9 cellular contexts compared by ENCODE assay signal in genomic region chr4:1285790-1286553, GRCh38. TPM values are rescaled to one million over a fixed set of nuclear protein-coding genes. Genes with fewer than 3 reads are reported as not detected.
DNase-seq lines count a peak whose midpoint lies in the region; ATAC-seq and TF ChIP-seq lines count a peak whose summit lies in the region.
"Had no signal": no experiment of that assay in that cellular context is flagged by ENCODE, and none has a peak within 500 bp of the region (broad histone marks: within the 10 kb centered on the region; RNA-seq: fewer than 3 reads in every experiment).

No MANE protein-coding gene starts in this region.

- no peak overlapping the region for H2BK12ac ChIP-seq in neuronal stem cell (ENCODE audit: low read length)

- H3K4me2 ChIP-seq in MM.1S (ENCODE audit: low read depth, low read length) (no peak overlapping the region), neuronal stem cell (ENCODE audit: insufficient read depth, low read length, poor library complexity, severe bottlenecking) (no peak overlapping the region)

- H4K91ac ChIP-seq in neuronal stem cell (ENCODE audit: low read depth, low read length, poor library complexity), result peak overlapping the region; percentile 8

- no peak overlapping the region for H3K27ac Mint-ChIP-seq in activated naive CD4-positive, alpha-beta T cell treated with anti-CD3 and anti-CD28 coated beads, Interleukin-2, amount 10 ng/mL, durations not matched to agents 7 days and 5 days

- CTCF ChIA-PET in activated naive CD4-positive, alpha-beta T cell treated with anti-CD3 and anti-CD28 coated beads, Interleukin-2, amount 10 ng/mL, durations not matched to agents 7 days and 5 days (lab: Charles Lee), result interaction anchor here (0.7 to 7.0 kb wide), 10 partner anchors 18 to 163 kb away, joined by 3 to 52 read pairs (median 6); no protein-coding TSS in a partner anchor

- H3K18ac ChIP-seq in neuronal stem cell (ENCODE audit: low read length), result no peak overlapping the region

- no peaks in the 10 kb centered on the region for H3K27me3 Mint-ChIP-seq in activated naive CD4-positive, alpha-beta T cell treated with anti-CD3 and anti-CD28 coated beads, Interleukin-2, amount 10 ng/mL, durations not matched to agents 7 days and 5 days

- H3K79me1 ChIP-seq in neuronal stem cell (ENCODE audit: low read depth, low read length), result peaks cover 4% of the 10 kb centered on the region

- H2AK5ac ChIP-seq in neuronal stem cell (ENCODE audit: low read depth, low read length), result no peak overlapping the region

- no CpG with 5 or more reads among the region's 21 CpGs for WGBS in neuronal stem cell (ENCODE audit: extremely low coverage in 2 of 2, insufficient read length in 2 of 2, insufficient replicate concordance in 1 of 2), 2 donors
- 80 to 84% (median 82%) methylated on average over 21 of the region's 21 CpGs for WGBS in psoas muscle, 3 donors

- H3K4me1 ChIP-seq in MM.1S (ENCODE audit: low read length) (peaks cover 2% of the 10 kb centered on the region; the same call in 1 of the 2 replicates), neuronal stem cell (ENCODE audit: control insufficient read depth in 2 of 2, insufficient read depth in 1 of 2, low read depth in 1 of 2, low read length in 2 of 2) (peaks cover 5 to 9% of the 10 kb centered on the region in 2 donors), psoas muscle (peaks cover 11% of the 10 kb centered on the region)

- peak; percentile 47 for DNase-seq in DMS 273 (lab: John Stamatoyannopoulos, UW; ENCODE audit: unreplicated experiment)
- DNase-seq in DMS 273 treated with DMSO at 0.1 percent for 48 hours (lab: John Stamatoyannopoulos, UW), result no peak
- peak; percentile 49 for DNase-seq in MM.1S
- DNase-seq in activated naive CD4-positive, alpha-beta T cell treated with anti-CD3 and anti-CD28 coated beads, Interleukin-2, amount 10 ng/mL, durations not matched to agents 7 days and 5 days, result peak; percentile 68
- no peak for DNase-seq in neuronal stem cell (ENCODE audit: low spot score)
- DNase-seq in psoas muscle, result no peak
- DNase-seq in GOT3 (lab: John Stamatoyannopoulos, UW), result no peak

- no peak overlapping the region for H2AFZ ChIP-seq in MM.1S (ENCODE audit: low read length)
- H2AFZ ChIP-seq in neuronal stem cell (ENCODE audit: low read length), result no peak overlapping the region

- H2BK5ac ChIP-seq in neuronal stem cell (ENCODE audit: low read length), result no peak overlapping the region

- H3K27ac ChIP-seq in MM.1S (ENCODE audit: low read length) (no peak overlapping the region), neuronal stem cell (replicated peaks; ENCODE audit: low read length) (no peak overlapping the region), psoas muscle (no peak overlapping the region)
- H3K27ac ChIP-seq: adrenal gland had no signal

- no peak overlapping the region for H3K4me3 ChIP-seq in MM.1S (ENCODE audit: low read length)
- no peak overlapping the region for H3K4me3 ChIP-seq in neuronal stem cell (ENCODE audit: low read length in 2 of 2)
- no peak overlapping the region for H3K4me3 ChIP-seq in psoas muscle
- H3K4me3 ChIP-seq: adrenal gland had no signal

- peaks cover 5% of the 10 kb centered on the region for H3K36me3 Mint-ChIP-seq in activated naive CD4-positive, alpha-beta T cell treated with anti-CD3 and anti-CD28 coated beads, Interleukin-2, amount 10 ng/mL, durations not matched to agents 7 days and 5 days

- TF ChIP-seq CTCF in MM.1S (IDR thresholded peaks at IDR 0.05; ENCODE audit: low read length), result peak; percentile 51
- no peak for TF ChIP-seq CTCF in psoas muscle (IDR thresholded peaks at IDR 0.05)

- no peak overlapping the region for H3K4ac ChIP-seq in neuronal stem cell (ENCODE audit: low read length)

- ATAC-seq in psoas muscle, result no peak
- no peak for ATAC-seq in HG02678 (IDR thresholded peaks at IDR 0.05; ENCODE audit: unreplicated experiment)

- H2BK120ac ChIP-seq in neuronal stem cell (ENCODE audit: low read depth, low read length), result no peak overlapping the region

- H3K4me1 Mint-ChIP-seq in activated naive CD4-positive, alpha-beta T cell treated with anti-CD3 and anti-CD28 coated beads, Interleukin-2, amount 10 ng/mL, durations not matched to agents 7 days and 5 days, result peaks cover 13% of the 10 kb centered on the region

- intact Hi-C loops in psoas muscle (cut with DNase I), result loop anchor here in 1 of 2 donors (5.0 kb wide), 1 partner anchor 34 kb away; no protein-coding TSS in a partner anchor

- no peaks in the 10 kb centered on the region for H3K9me2 ChIP-seq in MM.1S (replicated peaks; ENCODE audit: insufficient read depth, low read length)

- H3F3A ChIP-seq in MM.1S (ENCODE audit: insufficient read depth, low read length), result no peaks in the 10 kb centered on the region

- H3K27me3 ChIP-seq in MM.1S (replicated peaks; ENCODE audit: insufficient read depth, low read length), result peaks cover 4% of the 10 kb centered on the region; the same call in 1 of the 2 replicates
- no peaks in the 10 kb centered on the region for H3K27me3 ChIP-seq in neuronal stem cell (ENCODE audit: control insufficient read depth in 3 of 3, insufficient read depth in 3 of 3, low read depth in 1 of 3, low read length in 3 of 3)
- H3K27me3 ChIP-seq in psoas muscle (ENCODE audit: insufficient read depth in 3 of 3, low read length in 2 of 3), result no peaks in the 10 kb centered on the region
- H3K27me3 ChIP-seq: adrenal gland had no signal

- H3K9me3 Mint-ChIP-seq in activated naive CD4-positive, alpha-beta T cell treated with anti-CD3 and anti-CD28 coated beads, Interleukin-2, amount 10 ng/mL, durations not matched to agents 7 days and 5 days, result peaks cover 11% of the 10 kb centered on the region

- H4K20me1 ChIP-seq in MM.1S (ENCODE audit: insufficient read depth, low read length), result no peaks in the 10 kb centered on the region; the same call in 1 of the 2 replicates

- H4K8ac ChIP-seq in neuronal stem cell (ENCODE audit: low read depth, low read length), result no peak overlapping the region

- no peaks in the 10 kb centered on the region for H3K9me3 ChIP-seq in MM.1S (replicated peaks; ENCODE audit: insufficient read depth, low read length)
- H3K9me3 ChIP-seq in neuronal stem cell (replicated peaks in 1 of 2; ENCODE audit: control insufficient read depth in 2 of 2, insufficient read depth in 1 of 2, low read depth in 1 of 2, low read length in 2 of 2), result peaks cover 4 to 7% of the 10 kb centered on the region in 2 donors
- no peaks in the 10 kb centered on the region for H3K9me3 ChIP-seq in psoas muscle
- H3K9me3 ChIP-seq: adrenal gland had no signal

- no peak overlapping the region for H3K4me3 Mint-ChIP-seq in activated naive CD4-positive, alpha-beta T cell treated with anti-CD3 and anti-CD28 coated beads, Interleukin-2, amount 10 ng/mL, durations not matched to agents 7 days and 5 days

- H3K79me2 ChIP-seq in MM.1S (ENCODE audit: low read length), result peaks cover 13% of the 10 kb centered on the region

- H3K23ac ChIP-seq in neuronal stem cell (ENCODE audit: low read depth, low read length, poor library complexity), result no peak overlapping the region

- H3K9ac ChIP-seq in MM.1S (ENCODE audit: low read length) (no peak overlapping the region), neuronal stem cell (ENCODE audit: low read depth, low read length, poor library complexity) (no peak overlapping the region)

- no peak overlapping the region for H2BK15ac ChIP-seq in neuronal stem cell (ENCODE audit: low read length)

- no peak overlapping the region for H3K14ac ChIP-seq in neuronal stem cell (ENCODE audit: low read length)

- H3K36me3 ChIP-seq in MM.1S (replicated peaks; ENCODE audit: insufficient read depth, low read length) (no peaks in the 10 kb centered on the region), neuronal stem cell (replicated peaks in 1 of 2; ENCODE audit: control insufficient read depth in 2 of 2, insufficient read depth in 2 of 2, low read length in 2 of 2) (no peaks in the 10 kb centered on the region), psoas muscle (ENCODE audit: insufficient read depth in 1 of 2, low read depth in 1 of 2) (no peaks in the 10 kb centered on the region)
- H3K36me3 ChIP-seq: adrenal gland had no signal

RNA-seq across cellular contexts. Expression of gene MAEA, which starts 3.7 kb away (rescaled TPM):
- polyA plus RNA-seq in neuronal stem cell (2013, experiment 1 of 2), result 38.4 TPM
- 37.0 TPM for polyA plus RNA-seq in neuronal stem cell (2013, experiment 2 of 2)
- total RNA-seq in psoas muscle, result 10 to 100 TPM; 26.7 to 39.6 (median 33.2) TPM
- 10 to 100 TPM; 30.3 to 41.6 (median 38.9) TPM for polyA plus RNA-seq in psoas muscle

RNA-seq across cellular contexts. Expression of gene CTBP1, which starts 37.0 kb away (rescaled TPM):
- 151 TPM for polyA plus RNA-seq in neuronal stem cell (2013, experiment 1 of 2)
- polyA plus RNA-seq in neuronal stem cell (2013, experiment 2 of 2), result 149 TPM
- total RNA-seq in psoas muscle, result 100 to 1,000 TPM; 122 to 165 (median 142) TPM
- polyA plus RNA-seq in psoas muscle, result 100 to 1,000 TPM; 109 to 156 (median 116) TPM

Comparison
In these comparisons a context has a peak if more than half of its experiments do, and no peak if none do; other contexts are left out.
1. DNase-seq: peak in DMS 273 (single experiment), MM.1S (single experiment) and activated naive CD4-positive, alpha-beta T cell treated with anti-CD3 and anti-CD28 coated beads, Interleukin-2, amount 10 ng/mL, durations not matched to agents 7 days and 5 days (single experiment); none in DMS 273 treated with DMSO at 0.1 percent for 48 hours (single experiment), neuronal stem cell (single experiment), psoas muscle (0 of 2) and GOT3 (single experiment).